Comparison of ENCODE assay signal across 9 cellular contexts in genomic region chr3:148880681-148881080, GRCh38. TPM values are rescaled to one million over a fixed set of nuclear protein-coding genes. Genes with fewer than 3 reads are reported as not detected.
DNase-seq lines count a peak whose midpoint lies in the region; ATAC-seq and FAIRE-seq lines count a peak whose summit lies in the region.
"Had no signal": no experiment of that assay in that cellular context is flagged by ENCODE, and none has a peak within 500 bp of the region (broad histone marks: within the 10 kb centered on the region; RNA-seq: fewer than 3 reads in every experiment).

No MANE protein-coding gene starts in this region.

- no peaks in the 10 kb centered on the region for H3K36me3 Mint-ChIP-seq in CD4-positive, alpha-beta memory T cell
- H3K36me3 Mint-ChIP-seq: naive B cell had no signal

- H3K9me3 Mint-ChIP-seq in CD4-positive, alpha-beta memory T cell, result no peaks in the 10 kb centered on the region

- FAIRE-seq in HTR-8/SVneo (lab: Jason Lieb, UNC), result no peak

- ATAC-seq in HG02852 (IDR thresholded peaks at IDR 0.05; ENCODE audit: unreplicated experiment), result no peak

- H3K4me1 Mint-ChIP-seq in CD4-positive, alpha-beta memory T cell, result no peaks in the 10 kb centered on the region
- H3K4me1 Mint-ChIP-seq: naive B cell had no signal

- intact Hi-C loops in CD4-positive, alpha-beta memory T cell (cut with micrococcal nuclease), result no loop called here

- CTCF ChIA-PET in CD4-positive, alpha-beta memory T cell (lab: Charles Lee; ENCODE audit: partially characterized antibody), result interaction anchor here (1.2 kb wide), 1 partner anchor 21 kb away, joined by 3 read pairs; no protein-coding TSS in a partner anchor

- H3K27ac Mint-ChIP-seq in CD4-positive, alpha-beta memory T cell, result no peak overlapping the region
- H3K27ac Mint-ChIP-seq: naive B cell had no signal

- H3K4me1 ChIP-seq in iPS DF 6.9 (ENCODE audit: control insufficient read depth, insufficient read depth, low read length), result no peaks in the 10 kb centered on the region
- no peaks in the 10 kb centered on the region for H3K4me1 ChIP-seq in CD4-positive, alpha-beta memory T cell (ENCODE audit: insufficient read depth, low read length)

- no peaks in the 10 kb centered on the region for H3K36me3 ChIP-seq in iPS DF 6.9 (ENCODE audit: control insufficient read depth, insufficient read depth, low read length)
- no peaks in the 10 kb centered on the region for H3K36me3 ChIP-seq in CD4-positive, alpha-beta memory T cell (ENCODE audit: insufficient read depth, low read length)

- peak; percentile 51 for DNase-seq in ELR (ENCODE audit: low read depth)
- peak; percentile 13 for DNase-seq in HTR-8/SVneo (ENCODE audit: insufficient read length, low spot score)
- peak; percentile 19 for DNase-seq in RPMI8226
- peak; percentile 20 for DNase-seq in iPS DF 6.9 (ENCODE audit: low read depth, low spot score)
- DNase-seq in GOT3 (lab: John Stamatoyannopoulos, UW), result no peak
- no peak for DNase-seq in CD4-positive, alpha-beta memory T cell
- no peak for DNase-seq in dedifferentiated amniotic fluid mesenchymal stem cell (ENCODE audit: extremely low spot score)
- DNase-seq: naive B cell had no signal

- H3K27me3 Mint-ChIP-seq in CD4-positive, alpha-beta memory T cell, result peaks cover 5 to 6% of the 10 kb centered on the region in 2 donors

- H3K27ac ChIP-seq in iPS DF 6.9 (ENCODE audit: low read length), result no peak overlapping the region
- H3K27ac ChIP-seq in CD4-positive, alpha-beta memory T cell (ENCODE audit: low read depth, low read length), result no peak overlapping the region

- POLR2A ChIA-PET in CD4-positive, alpha-beta memory T cell (lab: Charles Lee; ENCODE audit: partially characterized antibody), result no interaction called here

- H3K27me3 ChIP-seq in iPS DF 6.9 (ENCODE audit: control insufficient read depth, insufficient read depth, low read length), result no peaks in the 10 kb centered on the region
- H3K27me3 ChIP-seq in CD4-positive, alpha-beta memory T cell (ENCODE audit: insufficient read depth, low read length), result no peaks in the 10 kb centered on the region

- no peaks in the 10 kb centered on the region for H3K9me3 ChIP-seq in iPS DF 6.9 (ENCODE audit: control insufficient read depth, insufficient read depth, low read length)
- no peaks in the 10 kb centered on the region for H3K9me3 ChIP-seq in CD4-positive, alpha-beta memory T cell (ENCODE audit: control insufficient read depth in 1 of 2, low read length in 2 of 2)

- no peak overlapping the region for H3K4me3 Mint-ChIP-seq in CD4-positive, alpha-beta memory T cell
- H3K4me3 Mint-ChIP-seq: naive B cell had no signal

- no peak overlapping the region for H3K4me3 ChIP-seq in iPS DF 6.9 (ENCODE audit: low read length)
- no peak overlapping the region for H3K4me3 ChIP-seq in CD4-positive, alpha-beta memory T cell (ENCODE audit: low read length in 2 of 2)

RNA-seq across cellular contexts. Expression of gene CPA3, which starts 15.6 kb away (rescaled TPM):
- total RNA-seq in CD4-positive, alpha-beta memory T cell, result not detected
- not detected for polyA plus RNA-seq in CD4-positive, alpha-beta memory T cell

RNA-seq across cellular contexts. Expression of gene CPB1, which starts 53.1 kb away (rescaled TPM):
- not detected for total RNA-seq in CD4-positive, alpha-beta memory T cell
- polyA plus RNA-seq in CD4-positive, alpha-beta memory T cell, result not detected

Comparison
In these comparisons a context has a peak if more than half of its experiments do, and no peak if none do; other contexts are left out.
1. DNase-seq: peak in ELR (single experiment), HTR-8/SVneo (single experiment), RPMI8226 (single experiment) and iPS DF 6.9 (single experiment); none in GOT3 (single experiment), CD4-positive, alpha-beta memory T cell (0 of 5) and dedifferentiated amniotic fluid mesenchymal stem cell (single experiment).